Comparison of ENCODE assay signal across 8 cellular contexts in the genomic region with DNA sequence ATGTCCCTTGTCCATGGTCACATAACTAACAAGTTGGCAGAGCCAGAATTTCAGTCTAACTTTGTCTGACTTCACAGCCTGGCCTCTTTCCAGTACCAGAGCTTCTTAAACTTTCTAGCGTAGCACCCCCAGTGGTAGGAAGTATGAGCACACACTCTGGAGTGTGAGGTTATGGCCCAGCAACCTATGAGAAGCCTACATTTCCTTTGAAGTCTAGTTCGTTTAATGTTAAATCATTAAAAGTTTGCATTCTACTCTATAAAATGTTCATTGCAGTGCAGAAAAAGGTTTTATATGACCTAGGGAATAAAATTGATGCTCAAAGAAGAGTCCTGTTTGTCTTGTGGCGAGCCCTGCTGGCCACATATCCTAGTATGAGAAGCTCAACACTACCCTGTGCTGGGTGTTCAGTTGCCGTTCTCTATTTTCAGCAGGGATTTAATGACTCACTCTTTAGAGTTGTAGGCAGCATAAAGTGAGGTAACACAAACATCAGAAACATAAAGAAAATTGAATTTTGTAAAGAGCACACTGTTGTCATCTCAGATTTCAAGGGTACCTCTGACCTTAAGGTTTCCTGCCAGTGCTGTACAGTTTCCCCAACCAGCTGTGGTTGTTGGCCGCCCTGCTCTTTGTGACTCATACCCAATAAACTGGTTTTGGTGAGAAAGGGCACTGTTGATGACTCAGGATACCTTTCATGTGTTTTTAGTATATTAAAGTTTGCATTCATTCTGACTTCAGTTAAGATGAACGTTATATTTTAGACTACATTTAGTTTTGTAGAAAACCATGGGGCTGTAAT. TPM values are rescaled to one million over a fixed set of nuclear protein-coding genes. Genes with fewer than 3 reads are reported as not detected.
DNase-seq lines count a peak whose midpoint lies in the region; ATAC-seq and TF ChIP-seq lines count a peak whose summit lies in the region.

No MANE protein-coding gene starts in this region.

- TF ChIP-seq CTCF in HCT116 (IDR thresholded peaks at IDR 0.05 in 2 of 3, conservative IDR thresholded peaks at IDR 0.05 in 1 of 3; ENCODE audit: borderline replicate concordance in 1 of 3, insufficient read depth in 1 of 3, low read depth in 2 of 3, low read length in 2 of 3), result peak; percentile 76 to 93 (median 86)

- H3K27me3 ChIP-seq in HCT116 (ENCODE audit: insufficient read depth, low read length), result no peaks in the 10 kb centered on the region

- H3K4me3 ChIP-seq in HCT116 (replicated peaks in 1 of 2; ENCODE audit: low read depth in 1 of 2, low read length in 2 of 2), result peak overlapping the region in 1 of 2 experiments; percentile 41; a peak in 3 of 4 replicates

- DNase-seq in DMS153 treated with DMSO at 0.1 percent for 48 hours (lab: John Stamatoyannopoulos, UW; ENCODE audit: unreplicated experiment), result peak; percentile 0
- no peak for DNase-seq in DMS153 (lab: John Stamatoyannopoulos, UW)
- peak; percentile 95 for DNase-seq in HCT116 (ENCODE audit: low read depth, low spot score)
- peak; percentile 98 for DNase-seq in M059J (ENCODE audit: low read depth)
- DNase-seq in activated CD4-positive, CD25-positive, alpha-beta regulatory T cell treated with anti-CD3 and anti-CD28 coated beads, Interleukin-2, amount 50 U/mL, for 72 hours, result peak; percentile 57
- DNase-seq in cerebellar cortex (ENCODE audit: low spot score), result peak; percentile 59
- DNase-seq in lung microvascular endothelial cell (ENCODE audit: low read depth in 2 of 2), result peak; percentile 93 to 98
- DNase-seq in stimulated activated CD8-positive, alpha-beta memory T cell treated with anti-CD3 and anti-CD28 coated beads, Interleukin-4, amount 100 ng/mL, for 1 hour (ENCODE audit: low read depth in 2 of 2, low spot score in 1 of 2), result peak; percentile 38 to 43

- TF ChIP-seq RAD21 in HCT116 (IDR thresholded peaks at IDR 0.05; ENCODE audit: low read depth), result peak; percentile 48

- no peak overlapping the region for H2AFZ ChIP-seq in HCT116 (ENCODE audit: low read depth, low read length, poor library complexity, severe bottlenecking)

- peak overlapping the region; percentile 76 for H3K27ac ChIP-seq in HCT116 (ENCODE audit: low read depth, low read length)

- peak overlapping the region; percentile 43 for H3K9ac ChIP-seq in HCT116 (ENCODE audit: low read length)

- H3K9me3 ChIP-seq in HCT116 (ENCODE audit: control insufficient read depth in 1 of 2, insufficient read depth in 1 of 2, low read depth in 1 of 2, low read length in 2 of 2), result no peaks in the 10 kb centered on the region

- H3K36me3 ChIP-seq in HCT116 (ENCODE audit: control insufficient read depth in 1 of 2, insufficient read depth in 2 of 2, low read length in 2 of 2), result peaks cover under 1 to 12% of the 10 kb centered on the region in 2 experiments; a peak in 2 of 4 replicates

- H4K20me1 ChIP-seq in HCT116 (ENCODE audit: insufficient read depth), result no peaks in the 10 kb centered on the region

- H3K9me2 ChIP-seq in HCT116 (ENCODE audit: insufficient read depth), result no peaks in the 10 kb centered on the region

- RAD21 ChIA-PET in HCT116 (lab: Charles Lee; ENCODE audit: low non-redundant PET in 1 of 2, low total read pairs in 2 of 2, uncharacterized antibody in 2 of 2, unreplicated experiment in 2 of 2), result interaction anchor here in 1 of 2 experiments (0.9 kb wide), 1 partner anchor 177 kb away, joined by 3 read pairs; no protein-coding TSS in a partner anchor

- POLR2A ChIA-PET in HCT116 (lab: Charles Lee), result interaction anchor here (0.6 to 0.9 kb wide), 3 partner anchors 9 to 690 kb away, joined by 3 read pairs; no protein-coding TSS in a partner anchor

- intact Hi-C loops in HCT116 (cut with micrococcal nuclease), result no loop called here

- peak; percentile 94 for ATAC-seq in HCT116

- CTCF ChIA-PET in HCT116 (lab: Charles Lee), result interaction anchor here (0.7 to 1.8 kb wide), 12 partner anchors 9 to 154 kb away, joined by 3 to 20 read pairs (median 4); partner anchors contain the start of gene MCCC2

- H3K4me2 ChIP-seq in HCT116 (ENCODE audit: low read length), result peak overlapping the region; percentile 78

- H3K4me1 ChIP-seq in HCT116 (ENCODE audit: control insufficient read depth in 1 of 2, insufficient read depth in 2 of 2, low read length in 2 of 2), result peaks cover 32 to 38% of the 10 kb centered on the region in 2 experiments

- no peaks in the 10 kb centered on the region for H3K79me2 ChIP-seq in HCT116 (ENCODE audit: insufficient read depth, low read length)

- no TSS peak for BruUV-seq in HCT116 (replicated peaks; lab: Mats Ljungman, UMichigan)

- TF ChIP-seq POLR2A in HCT116 (IDR thresholded peaks at IDR 0.05; ENCODE audit: borderline replicate concordance, extremely low read depth, insufficient read depth, insufficient read length), result no peak

TF ChIP-seq in HCT116, 20 proteins besides CTCF, POLR2A, EP300 and RAD21 (continues in another document):
- TF ChIP-seq, protein P1, sequence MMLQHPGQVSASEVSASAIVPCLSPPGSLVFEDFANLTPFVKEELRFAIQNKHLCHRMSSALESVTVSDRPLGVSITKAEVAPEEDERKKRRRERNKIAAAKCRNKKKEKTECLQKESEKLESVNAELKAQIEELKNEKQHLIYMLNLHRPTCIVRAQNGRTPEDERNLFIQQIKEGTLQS (IDR thresholded peaks at IDR 0.05), result peak; percentile 80
- peak; percentile 11 for TF ChIP-seq YY1 (IDR thresholded peaks at IDR 0.05; ENCODE audit: extremely low read depth, insufficient replicate concordance, low read depth, low read length)
- peak; percentile 100 for TF ChIP-seq JUND (IDR thresholded peaks at IDR 0.05)
- peak; percentile 92 for TF ChIP-seq CBX3 (IDR thresholded peaks at IDR 0.05; ENCODE audit: low read depth)
- TF ChIP-seq ZFX (IDR thresholded peaks at IDR 0.05), result no peak
- TF ChIP-seq SIN3A (IDR thresholded peaks at IDR 0.05; ENCODE audit: low read depth), result peak; percentile 86
- peak; percentile 65 for TF ChIP-seq ZBTB33 (IDR thresholded peaks at IDR 0.05; ENCODE audit: extremely low read depth, insufficient replicate concordance, low read length)
- no peak for TF ChIP-seq EZH2 (IDR thresholded peaks at IDR 0.05)
- TF ChIP-seq, protein P2, sequence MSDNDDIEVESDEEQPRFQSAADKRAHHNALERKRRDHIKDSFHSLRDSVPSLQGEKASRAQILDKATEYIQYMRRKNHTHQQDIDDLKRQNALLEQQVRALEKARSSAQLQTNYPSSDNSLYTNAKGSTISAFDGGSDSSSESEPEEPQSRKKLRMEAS (IDR thresholded peaks at IDR 0.05), result peak; percentile 75
- TF ChIP-seq SP1 (IDR thresholded peaks at IDR 0.05; ENCODE audit: low read depth), result peak; percentile 98
- TF ChIP-seq ELF1 (IDR thresholded peaks at IDR 0.05; ENCODE audit: borderline replicate concordance, low read depth), result no peak; the same call in 1 of the 2 replicates
- no peak for TF ChIP-seq EZH2phosphoT487 (IDR thresholded peaks at IDR 0.05; ENCODE audit: borderline replicate concordance)
- peak; percentile 88 for TF ChIP-seq CEBPB (IDR thresholded peaks at IDR 0.05; ENCODE audit: low read depth)
- TF ChIP-seq ZNF274 (IDR thresholded peaks at IDR 0.05; ENCODE audit: low read depth, low read length), result no peak
- TF ChIP-seq, protein P3, sequence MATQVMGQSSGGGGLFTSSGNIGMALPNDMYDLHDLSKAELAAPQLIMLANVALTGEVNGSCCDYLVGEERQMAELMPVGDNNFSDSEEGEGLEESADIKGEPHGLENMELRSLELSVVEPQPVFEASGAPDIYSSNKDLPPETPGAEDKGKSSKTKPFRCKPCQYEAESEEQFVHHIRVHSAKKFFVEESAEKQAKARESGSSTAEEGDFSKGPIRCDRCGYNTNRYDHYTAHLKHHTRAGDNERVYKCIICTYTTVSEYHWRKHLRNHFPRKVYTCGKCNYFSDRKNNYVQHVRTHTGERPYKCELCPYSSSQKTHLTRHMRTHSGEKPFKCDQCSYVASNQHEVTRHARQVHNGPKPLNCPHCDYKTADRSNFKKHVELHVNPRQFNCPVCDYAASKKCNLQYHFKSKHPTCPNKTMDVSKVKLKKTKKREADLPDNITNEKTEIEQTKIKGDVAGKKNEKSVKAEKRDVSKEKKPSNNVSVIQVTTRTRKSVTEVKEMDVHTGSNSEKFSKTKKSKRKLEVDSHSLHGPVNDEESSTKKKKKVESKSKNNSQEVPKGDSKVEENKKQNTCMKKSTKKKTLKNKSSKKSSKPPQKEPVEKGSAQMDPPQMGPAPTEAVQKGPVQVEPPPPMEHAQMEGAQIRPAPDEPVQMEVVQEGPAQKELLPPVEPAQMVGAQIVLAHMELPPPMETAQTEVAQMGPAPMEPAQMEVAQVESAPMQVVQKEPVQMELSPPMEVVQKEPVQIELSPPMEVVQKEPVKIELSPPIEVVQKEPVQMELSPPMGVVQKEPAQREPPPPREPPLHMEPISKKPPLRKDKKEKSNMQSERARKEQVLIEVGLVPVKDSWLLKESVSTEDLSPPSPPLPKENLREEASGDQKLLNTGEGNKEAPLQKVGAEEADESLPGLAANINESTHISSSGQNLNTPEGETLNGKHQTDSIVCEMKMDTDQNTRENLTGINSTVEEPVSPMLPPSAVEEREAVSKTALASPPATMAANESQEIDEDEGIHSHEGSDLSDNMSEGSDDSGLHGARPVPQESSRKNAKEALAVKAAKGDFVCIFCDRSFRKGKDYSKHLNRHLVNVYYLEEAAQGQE (IDR thresholded peaks at IDR 0.05; ENCODE audit: low read depth), result no peak
- peak; percentile 89 for TF ChIP-seq SRF (IDR thresholded peaks at IDR 0.05; ENCODE audit: low read depth)
- TF ChIP-seq FOSL1 (IDR thresholded peaks at IDR 0.05; ENCODE audit: low read depth), result peak; percentile 100
- peak; percentile 67 for TF ChIP-seq POLR2AphosphoS5 (IDR thresholded peaks at IDR 0.05; ENCODE audit: low read depth, low read length)
- TF ChIP-seq EGR1 (IDR thresholded peaks at IDR 0.05; ENCODE audit: low read depth), result peak; percentile 24; the same call in 1 of the 2 replicates

RNA-seq across cellular contexts. Expression of gene MCCC2, which starts 14.3 kb away (rescaled TPM):
- total RNA-seq in HCT116 (2021; ENCODE audit: unreplicated experiment), result 47.2 TPM
- 14.4 and 23.3 TPM in 2 replicates for polyA plus RNA-seq in HCT116 (2012)
- 35.9 and 42.8 TPM in 2 replicates for total RNA-seq in M059J (2014; rRNA removed; shearing (Covaris generic))
- total RNA-seq in lung microvascular endothelial cell, result 12.9 and 15.3 TPM in 2 replicates
